Comparison of ENCODE assay signal across 18 cellular contexts in the genomic region with DNA sequence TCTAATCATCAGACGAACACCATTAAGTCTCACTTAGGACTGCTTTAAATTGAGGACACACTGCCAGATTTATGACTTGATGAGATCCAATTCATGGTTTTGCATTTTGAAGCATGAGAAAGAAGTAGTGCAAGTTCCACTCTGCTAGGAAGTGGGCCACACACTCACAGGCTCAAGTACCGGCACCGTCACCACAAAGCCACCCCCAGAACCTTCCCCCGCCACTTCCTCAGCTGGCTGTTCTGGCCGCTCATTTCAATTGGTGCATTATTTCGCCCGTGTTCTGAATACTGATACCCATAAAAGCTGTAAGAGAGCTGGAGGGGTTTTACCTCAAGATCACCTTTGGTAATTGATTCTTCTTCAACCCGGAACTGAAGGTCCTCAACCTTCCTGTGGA.
DNase-seq lines count a peak whose midpoint lies in the region; ATAC-seq and TF ChIP-seq lines count a peak whose summit lies in the region.
"Had no signal": no experiment of that assay in that cellular context is flagged by ENCODE, and none has a peak within 500 bp of the region (broad histone marks: within the 10 kb centered on the region; RNA-seq: fewer than 3 reads in every experiment).

No MANE protein-coding gene starts in this region.

- H3K4me1 ChIP-seq in OCI-LY3 (ENCODE audit: low read length), result peaks cover 10% of the 10 kb centered on the region
- H3K4me1 ChIP-seq: BLaER1, SJCRH30 had no signal

- H3K79me2 ChIP-seq in OCI-LY3 (ENCODE audit: low read length), result no peaks in the 10 kb centered on the region

- H3K27me3 ChIP-seq in OCI-LY3 (ENCODE audit: low read depth, low read length), result no peaks in the 10 kb centered on the region
- H3K27me3 ChIP-seq: BLaER1, SJCRH30 had no signal

- TF ChIP-seq CTCF in OCI-LY3 (IDR thresholded peaks at IDR 0.05; ENCODE audit: low read depth, low read length), result no peak

- peaks cover 29% of the 10 kb centered on the region for H3K36me3 Mint-ChIP-seq in activated naive CD8-positive, alpha-beta T cell treated with anti-CD3 and anti-CD28 coated beads, Interleukin-2, amount 10 ng/mL, durations not matched to agents 7 days and 5 days
- peaks cover 24% of the 10 kb centered on the region for H3K36me3 Mint-ChIP-seq in activated naive CD8-positive, alpha-beta T cell treated with anti-CD3 and anti-CD28 coated beads, Interleukin-2, amount 50 U/mL, for 24 hours (ENCODE audit: low read depth)

- DNase-seq in activated naive CD8-positive, alpha-beta T cell treated with anti-CD3 and anti-CD28 coated beads, Interleukin-2, amount 10 ng/mL, durations not matched to agents 7 days and 5 days, result no peak
- DNase-seq in activated naive CD8-positive, alpha-beta T cell treated with anti-CD3 and anti-CD28 coated beads, Interleukin-2, amount 50 U/mL, for 24 hours, result no peak
- DNase-seq in midbrain (lab: John Stamatoyannopoulos, UW) (peak; percentile 12), foreskin melanocyte (no peak), NCI-H524 (lab: John Stamatoyannopoulos, UW) (no peak)
- no peak for DNase-seq in stimulated activated CD4-positive, alpha-beta T cell treated with anti-CD3 and anti-CD28 coated beads, Interleukin-15, amount 100 ng/mL, for 24 hours
- DNase-seq: Calu3; CD4-positive, alpha-beta memory T cell; NCI-H1105; NCI-H146; NCI-H2029 treated with DMSO at 0.1 percent for 48 hours; NCI-H2171 treated with DMSO at 0.1 percent for 48 hours; NCI-H526; OCI-M1; SJCRH30 had no signal

- no peaks in the 10 kb centered on the region for H3K9me3 Mint-ChIP-seq in activated naive CD8-positive, alpha-beta T cell treated with anti-CD3 and anti-CD28 coated beads, Interleukin-2, amount 10 ng/mL, durations not matched to agents 7 days and 5 days
- H3K9me3 Mint-ChIP-seq in activated naive CD8-positive, alpha-beta T cell treated with anti-CD3 and anti-CD28 coated beads, Interleukin-2, amount 50 U/mL, for 24 hours, result no peaks in the 10 kb centered on the region
- H3K9me3 Mint-ChIP-seq: CD4-positive, alpha-beta memory T cell; IgD-negative memory B cell had no signal

- no peak overlapping the region for H3K9ac ChIP-seq in OCI-LY3 (ENCODE audit: low read length)
- H3K9ac ChIP-seq: BLaER1 had no signal

- no peak overlapping the region for H2AFZ ChIP-seq in OCI-LY3 (ENCODE audit: low read depth, low read length)

- peak overlapping the region; percentile 13; the same call in 1 of the 2 replicates for H3K4me2 ChIP-seq in OCI-LY3 (ENCODE audit: low read length)
- H3K4me2 ChIP-seq: BLaER1 had no signal

- H3K4me3 ChIP-seq in OCI-LY3 (ENCODE audit: low read length), result no peak overlapping the region
- H3K4me3 ChIP-seq: BLaER1, SJCRH30 had no signal

- peak overlapping the region; percentile 8 for H3K4me3 Mint-ChIP-seq in activated naive CD8-positive, alpha-beta T cell treated with anti-CD3 and anti-CD28 coated beads, Interleukin-2, amount 10 ng/mL, durations not matched to agents 7 days and 5 days
- no peak overlapping the region for H3K4me3 Mint-ChIP-seq in activated naive CD8-positive, alpha-beta T cell treated with anti-CD3 and anti-CD28 coated beads, Interleukin-2, amount 50 U/mL, for 24 hours
- H3K4me3 Mint-ChIP-seq: CD4-positive, alpha-beta memory T cell; IgD-negative memory B cell had no signal

- H4K20me1 ChIP-seq in OCI-LY3 (ENCODE audit: insufficient read depth, low read length), result no peaks in the 10 kb centered on the region
- H4K20me1 ChIP-seq: BLaER1 had no signal

- POLR2A ChIA-PET in activated naive CD8-positive, alpha-beta T cell treated with anti-CD3 and anti-CD28 coated beads, Interleukin-2, amount 10 ng/mL, durations not matched to agents 7 days and 5 days (lab: Charles Lee), result no interaction called here

- no peak overlapping the region for H3K27ac ChIP-seq in OCI-LY3 (ENCODE audit: low read length)
- H3K27ac ChIP-seq: BLaER1, SJCRH30 had no signal

- H3K27me3 Mint-ChIP-seq in activated naive CD8-positive, alpha-beta T cell treated with anti-CD3 and anti-CD28 coated beads, Interleukin-2, amount 10 ng/mL, durations not matched to agents 7 days and 5 days, result no peaks in the 10 kb centered on the region
- no peaks in the 10 kb centered on the region for H3K27me3 Mint-ChIP-seq in activated naive CD8-positive, alpha-beta T cell treated with anti-CD3 and anti-CD28 coated beads, Interleukin-2, amount 50 U/mL, for 24 hours
- H3K27me3 Mint-ChIP-seq: CD4-positive, alpha-beta memory T cell; IgD-negative memory B cell had no signal

- peaks cover 12% of the 10 kb centered on the region for H3K4me1 Mint-ChIP-seq in activated naive CD8-positive, alpha-beta T cell treated with anti-CD3 and anti-CD28 coated beads, Interleukin-2, amount 10 ng/mL, durations not matched to agents 7 days and 5 days
- H3K4me1 Mint-ChIP-seq in activated naive CD8-positive, alpha-beta T cell treated with anti-CD3 and anti-CD28 coated beads, Interleukin-2, amount 50 U/mL, for 24 hours, result peaks cover 11% of the 10 kb centered on the region

- peak overlapping the region; percentile 54 for H3K27ac Mint-ChIP-seq in activated naive CD8-positive, alpha-beta T cell treated with anti-CD3 and anti-CD28 coated beads, Interleukin-2, amount 10 ng/mL, durations not matched to agents 7 days and 5 days
- H3K27ac Mint-ChIP-seq in activated naive CD8-positive, alpha-beta T cell treated with anti-CD3 and anti-CD28 coated beads, Interleukin-2, amount 50 U/mL, for 24 hours, result no peak overlapping the region
- H3K27ac Mint-ChIP-seq: IgD-negative memory B cell had no signal

- H3K36me3 ChIP-seq in OCI-LY3 (replicated peaks; ENCODE audit: low read depth, low read length), result no peaks in the 10 kb centered on the region

- no peak for ATAC-seq in activated naive CD8-positive, alpha-beta T cell treated with anti-CD3 and anti-CD28 coated beads, Interleukin-2, amount 10 ng/mL, durations not matched to agents 7 days and 5 days (ENCODE audit: low read depth)
- ATAC-seq in activated naive CD8-positive, alpha-beta T cell treated with anti-CD3 and anti-CD28 coated beads, Interleukin-2, amount 50 U/mL, for 24 hours, result no peak

- no peaks in the 10 kb centered on the region for H3K9me3 ChIP-seq in OCI-LY3 (ENCODE audit: insufficient read depth, low read length)
- H3K9me3 ChIP-seq: BLaER1, SJCRH30 had no signal
